In the genomic region with DNA sequence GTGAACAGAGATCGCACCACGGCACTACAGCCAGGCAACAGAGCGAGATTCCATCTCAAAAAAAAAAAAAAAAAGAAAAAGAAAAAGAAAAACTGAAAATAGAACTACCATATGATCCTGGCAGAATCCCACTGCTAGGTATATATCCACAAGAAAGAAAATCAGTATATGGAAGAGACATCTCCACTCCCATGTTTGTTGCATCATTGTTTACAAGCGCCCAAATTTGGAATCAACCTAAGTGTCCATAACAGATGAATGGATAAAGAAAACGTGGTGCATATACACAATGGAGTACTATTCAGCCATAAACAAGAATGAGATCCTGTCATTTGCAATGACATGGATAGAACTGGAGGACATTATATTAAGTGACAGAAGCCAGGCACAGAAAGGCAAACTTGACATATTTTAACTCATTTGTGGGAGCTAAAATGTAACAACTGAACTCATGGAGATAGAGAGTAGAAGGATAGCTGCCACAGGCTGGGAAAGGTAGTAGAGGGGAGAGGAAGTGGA, we compare ENCODE assay signal across 1 cellular context.
TF ChIP-seq lines count a peak whose summit lies in the region.

No MANE protein-coding gene starts in this region.

TF ChIP-seq in A549, 52 proteins besides CTCF, POLR2A, EP300 and RAD21 (continued from another document):
- TF ChIP-seq TFCP2L1 (CRISPR knock-in tag; IDR thresholded peaks at IDR 0.05), result no peak
- no peak for TF ChIP-seq CBX8 (IDR thresholded peaks at IDR 0.05)
- TF ChIP-seq ATOH8 (CRISPR knock-in tag; IDR thresholded peaks at IDR 0.05; ENCODE audit: low read depth), result no peak
